ENCODE assay signal across 9 cellular contexts in genomic region chr10:27998178-27998953, GRCh38. TPM values are rescaled to one million over a fixed set of nuclear protein-coding genes. Genes with fewer than 3 reads are reported as not detected.
A peak's percentile ranks its signal among the peaks of the same experiment; 100 is the strongest.
DNase-seq lines count a peak whose midpoint lies in the region; ATAC-seq and TF ChIP-seq lines count a peak whose summit lies in the region.
"Had no signal": no experiment of that assay in that cellular context is flagged by ENCODE, and none has a peak within 500 bp of the region (broad histone marks: within the 10 kb centered on the region; RNA-seq: fewer than 3 reads in every experiment).

No MANE protein-coding gene starts in this region.

- H3K9me3 ChIP-seq in skeletal muscle satellite cell (replicated peaks; ENCODE audit: low read length): no peaks in the 10 kb centered on the region

- no peaks in the 10 kb centered on the region for H3K36me3 Mint-ChIP-seq in brain
- H3K36me3 Mint-ChIP-seq in immature natural killer cell: no peaks in the 10 kb centered on the region

- peak overlapping the region; percentile 73 for H3K9ac ChIP-seq in skeletal muscle satellite cell (ENCODE audit: low read depth, low read length)

- H3K9me3 Mint-ChIP-seq in brain (no peaks in the 10 kb centered on the region), immature natural killer cell (no peaks in the 10 kb centered on the region)

- peaks cover 19% of the 10 kb centered on the region for H3K27me3 Mint-ChIP-seq in brain
- peaks cover 5 to 42% (median 17%) of the 10 kb centered on the region in 3 donors for H3K27me3 Mint-ChIP-seq in immature natural killer cell (ENCODE audit: low read depth in 3 of 3)

- peaks cover 6% of the 10 kb centered on the region for H3K4me1 ChIP-seq in skeletal muscle satellite cell (ENCODE audit: control insufficient read depth, insufficient read depth, low read length)

- H3K4me1 Mint-ChIP-seq in brain (peaks cover 28% of the 10 kb centered on the region), immature natural killer cell (peaks cover 11 to 20% of the 10 kb centered on the region in 2 donors)

- H3K27ac Mint-ChIP-seq in brain (peak overlapping the region; percentile 52 to 92 (median 89)), immature natural killer cell (peak overlapping the region in 1 of 6 donors; percentile 31)

- peak overlapping the region; percentile 79 for H3K4me3 ChIP-seq in skeletal muscle satellite cell (ENCODE audit: low read length)

- ATAC-seq in GM18511 (IDR thresholded peaks at IDR 0.05; ENCODE audit: unreplicated experiment) (peak; percentile 58), GM18870 (IDR thresholded peaks at IDR 0.05; ENCODE audit: unreplicated experiment) (no peak)

- no peaks in the 10 kb centered on the region for H3K36me3 ChIP-seq in skeletal muscle satellite cell (ENCODE audit: insufficient read depth, low read length)

- H3K4me3 Mint-ChIP-seq in brain (peak overlapping the region; percentile 86 to 95 (median 93)), immature natural killer cell (peak overlapping the region; percentile 71 to 83 (median 80))

- H3K27me3 ChIP-seq in skeletal muscle satellite cell (ENCODE audit: control insufficient read depth, insufficient read depth, low read length): peaks cover 9% of the 10 kb centered on the region

- H3K4me2 ChIP-seq in skeletal muscle satellite cell (ENCODE audit: low read length): peak overlapping the region; percentile 98

- peak; percentile 26 for DNase-seq in NCI-H2227 treated with DMSO at 0.1 percent for 48 hours (lab: John Stamatoyannopoulos, UW)
- DNase-seq in immature natural killer cell: no peak
- no peak for DNase-seq in mucosa of gallbladder (ENCODE audit: low spot score)
- DNase-seq in SIG-M5 (lab: John Stamatoyannopoulos, UW): no peak

- no peak for TF ChIP-seq CTCF in brain (conservative IDR thresholded peaks at IDR 0.05)

RNA-seq across cellular contexts. Expression of gene ODAD2, which starts 0.5 kb away (rescaled TPM):
- polyA plus RNA-seq in brain (ENCODE audit: insufficient read depth, low read depth, low replicate concordance) (0.32 TPM), immature natural killer cell (not detected)
- total RNA-seq in skeletal muscle satellite cell (2012; rRNA removed): 0.25 TPM in 1 of 2 replicates, not detected in the other
- total RNA-seq in mucosa of gallbladder: 0.86 TPM
- total RNA-seq: subcutaneous adipose tissue had no signal
